ENCODE assay signal across 21 cellular contexts in genomic region chr7:98229441-98229840, GRCh38. TPM values are rescaled to one million over a fixed set of nuclear protein-coding genes. Genes with fewer than 3 reads are reported as not detected.
"Had no signal": no experiment of that assay in that cellular context is flagged by ENCODE, and none has a peak within 500 bp of the region (broad histone marks: within the 10 kb centered on the region; RNA-seq: fewer than 3 reads in every experiment).

No MANE protein-coding gene starts in this region.

- H3K27ac ChIP-seq: adrenal gland, breast epithelium, colonic mucosa, esophagus squamous epithelium, gastroesophageal sphincter, thoracic aorta, upper lobe of left lung had no signal

- H3K4me1 ChIP-seq: breast epithelium, colonic mucosa, esophagus squamous epithelium, gastroesophageal sphincter, upper lobe of left lung had no signal

- ATAC-seq: activated CD4-positive, CD25-positive, alpha-beta regulatory T cell treated with anti-CD3 and anti-CD28 coated beads, Interleukin-2, amount 50 U/mL, for 24 hours; activated CD8-positive, alpha-beta T cell treated with anti-CD3 and anti-CD28 coated beads, Interleukin-2, amount 10 ng/mL, durations not matched to agents 7 days and 5 days; activated T-helper 17 cell treated with anti-CD3 and anti-CD28 coated beads, Interleukin-2, amount 50 U/mL, for 72 hours; gastroesophageal sphincter had no signal

- DNase-seq: activated CD4-positive, alpha-beta T cell treated with anti-CD3 and anti-CD28 coated beads, Interleukin-2, amount 10 ng/mL, durations not matched to agents 24 days and 14 days; activated CD8-positive, alpha-beta T cell treated with anti-CD3 and anti-CD28 coated beads, Interleukin-2, amount 10 ng/mL, durations not matched to agents 7 days and 5 days; activated naive CD4-positive, alpha-beta T cell; colonic mucosa; esophagus squamous epithelium; head of caudate nucleus; hypothalamus; mesenchymal stem cell; nephron progenitor cell; occipital lobe; retina; stimulated activated CD4-positive, alpha-beta T cell treated with anti-CD3 and anti-CD28 coated beads, Interleukin-4, amount 100 ng/mL, for 24 hours; stimulated activated naive CD4-positive, alpha-beta T cell treated with Interleukin-2 at 50 U/mL for 16 hours had no signal

- H3K27me3 ChIP-seq: adrenal gland, breast epithelium, colonic mucosa, esophagus squamous epithelium, gastroesophageal sphincter, upper lobe of left lung had no signal

- H3K9me3 ChIP-seq: adrenal gland, breast epithelium, colonic mucosa, esophagus squamous epithelium, gastroesophageal sphincter, thoracic aorta, upper lobe of left lung had no signal

- H3K36me3 ChIP-seq: adrenal gland, breast epithelium, colonic mucosa had no signal

- H3K4me3 ChIP-seq: adrenal gland, breast epithelium, colonic mucosa, esophagus squamous epithelium, gastroesophageal sphincter, thoracic aorta, upper lobe of left lung had no signal

RNA-seq across cellular contexts. Expression of gene BHLHA15, which starts 18.2 kb away (rescaled TPM):
- total RNA-seq: activated CD8-positive, alpha-beta T cell treated with anti-CD3 and anti-CD28 coated beads, Interleukin-2, amount 10 ng/mL, durations not matched to agents 7 days and 5 days; activated T-helper 17 cell treated with anti-CD3 and anti-CD28 coated beads, Interleukin-2, amount 50 U/mL, for 72 hours; mononuclear cell; thoracic aorta had no signal
